2 cellular contexts compared by ENCODE assay signal in the genomic region with DNA sequence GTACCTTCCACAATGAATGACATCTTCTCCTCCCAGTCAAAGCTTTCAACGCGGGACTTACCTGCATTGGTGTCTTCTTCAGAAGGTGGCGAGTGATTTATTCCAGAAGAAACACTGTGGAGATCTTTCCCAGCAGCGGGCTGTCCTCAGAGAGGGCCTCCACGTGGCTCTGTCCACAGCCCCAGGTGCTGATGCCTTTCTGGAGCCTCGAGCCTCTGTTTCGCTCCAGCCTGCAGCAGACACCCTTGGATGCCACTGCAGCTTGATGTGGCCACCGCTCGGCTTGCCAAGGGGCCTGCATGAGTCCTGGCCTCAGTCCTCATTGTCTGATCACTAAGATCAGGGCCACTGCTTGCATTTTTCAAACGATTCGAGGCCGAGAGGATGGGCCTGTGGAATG.
TF ChIP-seq lines count a peak whose summit lies in the region.

No MANE protein-coding gene starts in this region.

TF ChIP-seq in K562, 482 proteins besides CTCF, POLR2A, EP300 and RAD21 (continued from another document):
- TF ChIP-seq, protein P1, sequence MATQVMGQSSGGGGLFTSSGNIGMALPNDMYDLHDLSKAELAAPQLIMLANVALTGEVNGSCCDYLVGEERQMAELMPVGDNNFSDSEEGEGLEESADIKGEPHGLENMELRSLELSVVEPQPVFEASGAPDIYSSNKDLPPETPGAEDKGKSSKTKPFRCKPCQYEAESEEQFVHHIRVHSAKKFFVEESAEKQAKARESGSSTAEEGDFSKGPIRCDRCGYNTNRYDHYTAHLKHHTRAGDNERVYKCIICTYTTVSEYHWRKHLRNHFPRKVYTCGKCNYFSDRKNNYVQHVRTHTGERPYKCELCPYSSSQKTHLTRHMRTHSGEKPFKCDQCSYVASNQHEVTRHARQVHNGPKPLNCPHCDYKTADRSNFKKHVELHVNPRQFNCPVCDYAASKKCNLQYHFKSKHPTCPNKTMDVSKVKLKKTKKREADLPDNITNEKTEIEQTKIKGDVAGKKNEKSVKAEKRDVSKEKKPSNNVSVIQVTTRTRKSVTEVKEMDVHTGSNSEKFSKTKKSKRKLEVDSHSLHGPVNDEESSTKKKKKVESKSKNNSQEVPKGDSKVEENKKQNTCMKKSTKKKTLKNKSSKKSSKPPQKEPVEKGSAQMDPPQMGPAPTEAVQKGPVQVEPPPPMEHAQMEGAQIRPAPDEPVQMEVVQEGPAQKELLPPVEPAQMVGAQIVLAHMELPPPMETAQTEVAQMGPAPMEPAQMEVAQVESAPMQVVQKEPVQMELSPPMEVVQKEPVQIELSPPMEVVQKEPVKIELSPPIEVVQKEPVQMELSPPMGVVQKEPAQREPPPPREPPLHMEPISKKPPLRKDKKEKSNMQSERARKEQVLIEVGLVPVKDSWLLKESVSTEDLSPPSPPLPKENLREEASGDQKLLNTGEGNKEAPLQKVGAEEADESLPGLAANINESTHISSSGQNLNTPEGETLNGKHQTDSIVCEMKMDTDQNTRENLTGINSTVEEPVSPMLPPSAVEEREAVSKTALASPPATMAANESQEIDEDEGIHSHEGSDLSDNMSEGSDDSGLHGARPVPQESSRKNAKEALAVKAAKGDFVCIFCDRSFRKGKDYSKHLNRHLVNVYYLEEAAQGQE (CRISPR knock-in tag; IDR thresholded peaks at IDR 0.05; ENCODE audit: low read depth), result peak; percentile 81

TF ChIP-seq in liver, 16 proteins besides CTCF, POLR2A, EP300 and RAD21:
- TF ChIP-seq, protein P1 (IDR thresholded peaks at IDR 0.05), result peak; percentile 93
- TF ChIP-seq JUND (IDR thresholded peaks at IDR 0.05) (no peak), SP1 (IDR thresholded peaks at IDR 0.05) (no peak), NR2F2 (IDR thresholded peaks at IDR 0.05) (no peak), FOXA2 (IDR thresholded peaks at IDR 0.05) (no peak)
- TF ChIP-seq, protein P2, sequence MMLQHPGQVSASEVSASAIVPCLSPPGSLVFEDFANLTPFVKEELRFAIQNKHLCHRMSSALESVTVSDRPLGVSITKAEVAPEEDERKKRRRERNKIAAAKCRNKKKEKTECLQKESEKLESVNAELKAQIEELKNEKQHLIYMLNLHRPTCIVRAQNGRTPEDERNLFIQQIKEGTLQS (IDR thresholded peaks at IDR 0.05), result no peak
TF ChIP-seq in liver: peak in this region for 1.
